20 cellular contexts compared by ENCODE assay signal in genomic region chr2:106546376-106546990, GRCh38. TPM values are rescaled to one million over a fixed set of nuclear protein-coding genes. Genes with fewer than 3 reads are reported as not detected.
"Had no signal": no experiment of that assay in that cellular context is flagged by ENCODE, and none has a peak within 500 bp of the region (broad histone marks: within the 10 kb centered on the region; RNA-seq: fewer than 3 reads in every experiment).

No MANE protein-coding gene starts in this region.

- H3K36me3 ChIP-seq: cardiac muscle cell, left ventricle myocardium inferior, right atrium auricular region, tibial nerve had no signal

- H3K4me3 Mint-ChIP-seq: activated CD8-positive, alpha-beta T cell treated with anti-CD3 and anti-CD28 coated beads, Interleukin-2, amount 10 ng/mL, durations not matched to agents 7 days and 5 days; activated T-cell treated with anti-CD3 and anti-CD28 coated beads, Interleukin-2, amount 50 U/mL, for 72 hours; natural killer cell had no signal

- ATAC-seq: activated CD8-positive, alpha-beta T cell treated with anti-CD3 and anti-CD28 coated beads, Interleukin-2, amount 10 ng/mL, durations not matched to agents 7 days and 5 days; activated naive CD4-positive, alpha-beta T cell treated with anti-CD3 and anti-CD28 coated beads, Interleukin-2, amount 50 U/mL, for 72 hours; activated T-cell treated with anti-CD3 and anti-CD28 coated beads, Interleukin-2, amount 50 U/mL, for 72 hours; esophagus mucosa; natural killer cell had no signal

- H3K27me3 ChIP-seq: right atrium auricular region had no signal

- H3K27ac Mint-ChIP-seq: activated CD8-positive, alpha-beta T cell treated with anti-CD3 and anti-CD28 coated beads, Interleukin-2, amount 10 ng/mL, durations not matched to agents 7 days and 5 days; activated naive CD4-positive, alpha-beta T cell treated with anti-CD3 and anti-CD28 coated beads, Interleukin-2, amount 50 U/mL, for 72 hours; activated T-cell treated with anti-CD3 and anti-CD28 coated beads, Interleukin-2, amount 50 U/mL, for 72 hours; natural killer cell had no signal

- H3K9me3 Mint-ChIP-seq: activated naive CD4-positive, alpha-beta T cell treated with anti-CD3 and anti-CD28 coated beads, Interleukin-2, amount 50 U/mL, for 72 hours; activated T-cell treated with anti-CD3 and anti-CD28 coated beads, Interleukin-2, amount 50 U/mL, for 72 hours; natural killer cell had no signal

- H3K27ac ChIP-seq: cardiac muscle cell, left ventricle myocardium inferior, right atrium auricular region, skin epidermis, tibial nerve had no signal

- H3K9me3 ChIP-seq: left ventricle myocardium inferior, right atrium auricular region, tibial nerve had no signal

- DNase-seq: activated CD4-positive, alpha-beta T cell treated with anti-CD3 and anti-CD28 coated beads for 48 hours; activated CD8-positive, alpha-beta memory T cell treated with anti-CD3 and anti-CD28 coated beads, Interleukin-2, amount 50 U/mL, for 48 hours; activated CD8-positive, alpha-beta T cell treated with anti-CD3 and anti-CD28 coated beads, Interleukin-2, amount 10 ng/mL, durations not matched to agents 7 days and 5 days; activated gamma-delta T cell; activated T-cell treated with anti-CD3 and anti-CD28 coated beads, Interleukin-2, amount 50 U/mL, for 72 hours; natural killer cell; stimulated activated CD4-positive, alpha-beta T cell treated with anti-CD3 and anti-CD28 coated beads, Interleukin-15, amount 100 ng/mL, for 24 hours; stimulated activated CD4-positive, alpha-beta T cell treated with anti-CD3 and anti-CD28 coated beads, Interleukin-4, amount 100 ng/mL, for 1 hour; stimulated activated naive CD4-positive, alpha-beta T cell; T-helper 9 cell had no signal

- H3K4me3 ChIP-seq: cardiac muscle cell, left ventricle myocardium inferior, right atrium auricular region, skin epidermis, tibial nerve had no signal

- H3K36me3 Mint-ChIP-seq: activated naive CD4-positive, alpha-beta T cell treated with anti-CD3 and anti-CD28 coated beads, Interleukin-2, amount 50 U/mL, for 72 hours; natural killer cell had no signal

RNA-seq across cellular contexts. Expression of gene CD8B2, which starts 59.3 kb away (rescaled TPM):
- total RNA-seq: cardiac muscle cell, esophagus mucosa, left ventricle myocardium inferior, posterior vena cava, right atrium auricular region, subcutaneous adipose tissue, tibial nerve had no signal
- polyA plus RNA-seq: cardiac muscle cell, keratinocyte had no signal
